Comparison of ENCODE assay signal across 1 cellular context in the genomic region with DNA sequence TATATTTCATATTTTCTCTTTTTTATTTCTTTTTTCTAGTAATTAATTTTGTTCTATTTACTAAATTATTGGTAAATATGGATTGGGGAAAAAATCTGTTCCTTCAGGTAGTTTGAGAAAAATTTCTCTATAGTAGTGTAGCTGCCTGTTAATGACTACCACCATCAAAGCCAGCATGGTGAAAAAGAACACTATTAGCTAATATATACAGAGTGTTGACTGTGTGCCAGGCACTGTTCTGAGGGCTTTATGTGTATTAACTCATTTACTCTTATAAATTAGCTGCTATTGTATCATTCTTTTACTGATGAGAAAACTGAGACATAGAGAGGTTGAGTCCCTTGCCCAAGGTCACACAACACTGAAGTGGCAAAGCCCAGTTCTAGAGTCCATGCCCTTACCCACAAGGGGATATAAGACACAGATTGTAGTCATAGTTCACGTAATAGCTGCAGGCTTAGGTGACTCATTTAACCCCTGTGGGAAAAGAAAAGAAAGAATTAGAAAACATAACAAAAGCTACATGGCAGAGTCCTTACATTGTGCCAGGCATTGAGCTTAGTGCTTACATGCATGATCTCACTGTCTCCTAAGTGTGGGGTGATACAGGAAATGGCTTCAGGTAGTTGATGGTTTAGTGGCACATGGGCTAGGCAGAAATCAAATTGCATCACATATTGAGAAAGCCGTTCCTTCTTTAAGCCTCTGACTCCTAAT.
TF ChIP-seq lines count a peak whose summit lies in the region.

No MANE protein-coding gene starts in this region.

TF ChIP-seq in GM12878, 131 proteins besides CTCF, POLR2A, EP300 and RAD21:
- TF ChIP-seq ETV6 (conservative IDR thresholded peaks at IDR 0.05 in 1 of 2, IDR thresholded peaks at IDR 0.05 in 1 of 2; ENCODE audit: borderline replicate concordance in 1 of 2, low read depth in 1 of 2) (no peak), TARDBP (IDR thresholded peaks at IDR 0.05; ENCODE audit: borderline replicate concordance) (no peak), JUNB (IDR thresholded peaks at IDR 0.05) (0 out of 2 replicates have a peak, but pooled peaks have one; percentile 19), MEF2B (IDR thresholded peaks at IDR 0.05; ENCODE audit: partially characterized antibody, poor library complexity, severe bottlenecking) (peak; percentile 24), RUNX3 (IDR thresholded peaks at IDR 0.05; ENCODE audit: low read length) (0 out of 2 replicates have a peak, but pooled peaks have one; percentile 23), MTA2 (IDR thresholded peaks at IDR 0.05; ENCODE audit: low read depth) (peak; percentile 41; the same call in 1 of the 2 replicates), EZH2 (IDR thresholded peaks at IDR 0.05; ENCODE audit: borderline replicate concordance, control insufficient read depth, low read depth, low read length) (no peak), CREM (IDR thresholded peaks at IDR 0.05; ENCODE audit: low read depth) (peak; percentile 35; the same call in 1 of the 2 replicates), ESRRA (IDR thresholded peaks at IDR 0.05; ENCODE audit: low read length) (no peak), HDAC6 (IDR thresholded peaks at IDR 0.05; ENCODE audit: unreplicated experiment) (no peak), ATF7 (IDR thresholded peaks at IDR 0.05; ENCODE audit: low read depth) (peak; percentile 54; the same call in 1 of the 2 replicates), CREB1 (IDR thresholded peaks at IDR 0.05; ENCODE audit: low read depth) (peak; percentile 47; the same call in 1 of the 2 replicates), ZBED1 (IDR thresholded peaks at IDR 0.05; ENCODE audit: borderline replicate concordance) (peak; percentile 42; the same call in 1 of the 2 replicates), EED (IDR thresholded peaks at IDR 0.05; ENCODE audit: low read depth) (0 out of 2 replicates have a peak, but pooled peaks have one; percentile 21), IKZF2 (IDR thresholded peaks at IDR 0.05) (peak; percentile 31 to 56; a peak in 3 of 4 replicates), SUZ12 (IDR thresholded peaks at IDR 0.05; ENCODE audit: unreplicated experiment) (no peak)
- TF ChIP-seq, protein P1, sequence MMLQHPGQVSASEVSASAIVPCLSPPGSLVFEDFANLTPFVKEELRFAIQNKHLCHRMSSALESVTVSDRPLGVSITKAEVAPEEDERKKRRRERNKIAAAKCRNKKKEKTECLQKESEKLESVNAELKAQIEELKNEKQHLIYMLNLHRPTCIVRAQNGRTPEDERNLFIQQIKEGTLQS (IDR thresholded peaks at IDR 0.05; ENCODE audit: borderline replicate concordance, extremely low read depth, low read depth, low read length) = no peak
